25 cellular contexts compared by ENCODE assay signal in the genomic region with DNA sequence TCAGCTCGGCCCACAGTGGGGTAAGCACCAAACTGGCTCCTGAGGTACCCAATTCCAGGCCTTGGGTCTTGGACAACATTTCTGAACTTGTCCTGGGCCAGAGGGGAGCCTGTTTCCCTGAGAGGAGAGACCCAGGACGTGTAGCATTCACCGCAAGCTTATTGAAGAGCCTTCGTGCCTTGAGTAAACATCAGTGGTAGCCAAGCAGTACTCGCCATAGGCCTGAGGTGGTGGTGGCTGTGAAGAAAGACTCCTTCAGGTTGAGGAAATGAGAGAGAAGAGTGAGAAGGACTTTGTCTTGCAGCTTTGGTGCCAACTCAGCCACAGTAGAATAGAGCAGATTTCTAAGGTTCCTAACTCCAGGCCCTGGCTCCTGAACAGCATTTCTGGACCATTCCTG.
"Had no signal": no experiment of that assay in that cellular context is flagged by ENCODE, and none has a peak within 500 bp of the region (broad histone marks: within the 10 kb centered on the region; RNA-seq: fewer than 3 reads in every experiment).

No MANE protein-coding gene starts in this region.

- H2AFZ ChIP-seq: neural progenitor cell, parathyroid adenoma had no signal

- H3K27ac ChIP-seq: neural progenitor cell, ovary, parathyroid adenoma, psoas muscle, right lobe of liver, sigmoid colon, stomach, thoracic aorta, thyroid gland, tibial nerve, uterus had no signal

- H3K27me3 ChIP-seq: neural progenitor cell, ovary, right lobe of liver, sigmoid colon, stomach, thyroid gland, tibial nerve, upper lobe of left lung, uterus had no signal

- H3K9ac ChIP-seq: neural progenitor cell, parathyroid adenoma had no signal

- H3K4me3 ChIP-seq: neural progenitor cell, ovary, psoas muscle, right lobe of liver, sigmoid colon, stomach, thoracic aorta, thyroid gland, tibial nerve, upper lobe of left lung, uterus had no signal

- H3K36me3 ChIP-seq: neural progenitor cell, ovary, right lobe of liver, sigmoid colon, stomach, thoracic aorta, thyroid gland, tibial nerve, upper lobe of left lung, uterus had no signal

- H3K4me1 ChIP-seq: parathyroid adenoma, psoas muscle, right lobe of liver, sigmoid colon, stomach, thyroid gland, tibial nerve, upper lobe of left lung, uterus had no signal

- FAIRE-seq: small intestine had no signal

- DNase-seq: natural killer cell; occipital lobe; ovary; posterior cingulate gyrus; psoas muscle; right cardiac atrium; right lobe of liver; sigmoid colon; small intestine; stimulated activated CD4-positive, alpha-beta T cell treated with anti-CD3 and anti-CD28 coated beads, Interleukin-15, amount 100 ng/mL, for 24 hours; stimulated activated CD4-positive, alpha-beta T cell treated with anti-CD3 and anti-CD28 coated beads, Interleukin-2, amount 100 ng/mL, for 24 hours; stimulated activated CD4-positive, alpha-beta T cell treated with anti-CD3 and anti-CD28 coated beads, Interleukin-2, amount 100 ng/mL, for 48 hours; stimulated activated CD4-positive, alpha-beta T cell treated with anti-CD3 and anti-CD28 coated beads, Interleukin-4, amount 100 ng/mL, for 24 hours; stimulated activated naive B cell treated with anti-CD40 and anti-IgM and Interleukin-4, amounts not matched to agents 10 μg/mL and 1 μg/mL and 100 μg/mL, for 72 hours; stimulated activated naive CD4-positive, alpha-beta T cell treated with Interleukin-2 at 50 U/mL for 16 hours; stomach; thyroid gland; trophoblast cell; uterus had no signal

- H3K9me3 ChIP-seq: ovary, psoas muscle, right lobe of liver, sigmoid colon, stomach, thoracic aorta, thyroid gland, tibial nerve, upper lobe of left lung, uterus had no signal

- H3K4me2 ChIP-seq: neural progenitor cell had no signal

- ATAC-seq: natural killer cell; psoas muscle; right cardiac atrium; right lobe of liver; stimulated activated effector memory CD8-positive, alpha-beta T cell treated with anti-CD3 and anti-CD28 coated beads, Interleukin-12 subunit alpha, Interleukin-12 subunit beta, amount 100 ng/mL, for 72 hours; stimulated activated naive B cell treated with anti-CD40 and anti-IgM and Interleukin-4, amounts not matched to agents 10 μg/mL and 1 μg/mL and 100 μg/mL, for 72 hours had no signal

- H3K79me2 ChIP-seq: parathyroid adenoma had no signal
